In genomic region chr12:95762123-95762785, GRCh38 we compare ENCODE assay signal across 25 cellular contexts. TPM values are rescaled to one million over a fixed set of nuclear protein-coding genes. Genes with fewer than 3 reads are reported as not detected.
DNase-seq lines count a peak whose midpoint lies in the region; ATAC-seq and TF ChIP-seq lines count a peak whose summit lies in the region.
"Had no signal": no experiment of that assay in that cellular context is flagged by ENCODE, and none has a peak within 500 bp of the region (broad histone marks: within the 10 kb centered on the region; RNA-seq: fewer than 3 reads in every experiment).

No MANE protein-coding gene starts in this region.

- H3K4me1 ChIP-seq in heart left ventricle, result peaks cover 0 to 57% (median 30%) of the 10 kb centered on the region in 12 donors
- peaks cover 4% of the 10 kb centered on the region for H3K4me1 ChIP-seq in right cardiac atrium (ENCODE audit: control insufficient read depth, insufficient read depth, low read length)
- H3K4me1 ChIP-seq in left lung, result peaks cover 0 to 3% of the 10 kb centered on the region in 2 donors
- peaks cover 12% of the 10 kb centered on the region for H3K4me1 ChIP-seq in upper lobe of right lung

- H3K27ac ChIP-seq in heart left ventricle (peak overlapping the region in 8 of 12 donors; percentile 2 to 59 (median 22)), right cardiac atrium (ENCODE audit: low read length) (no peak overlapping the region), left lung (peak overlapping the region in 1 of 2 donors; percentile 10), upper lobe of right lung (no peak overlapping the region), RWPE1 (no peak overlapping the region)
- H3K27ac ChIP-seq: ovary had no signal

- POLR2A ChIA-PET in RWPE1 (lab: Yijun Ruan, JAX; ENCODE audit: low non-redundant PET), result no interaction called here

- ATAC-seq in heart left ventricle, result no peak
- ATAC-seq in right cardiac atrium, result no peak
- peak; percentile 85 for ATAC-seq in left lung
- ATAC-seq in upper lobe of right lung, result peak; percentile 76
- ATAC-seq in GM21526 (IDR thresholded peaks at IDR 0.05; ENCODE audit: low FRiP score, unreplicated experiment), result no peak
- ATAC-seq: effector memory CD8-positive, alpha-beta T cell; naive thymus-derived CD8-positive, alpha-beta T cell; stimulated activated naive CD8-positive, alpha-beta T cell treated with anti-CD3 and anti-CD28 coated beads, Interleukin-15, amount 100 ng/mL, for 72 hours had no signal

- intact Hi-C loops in heart left ventricle (cut with DNase I), result no loop called here
- intact Hi-C loops in right cardiac atrium (cut with DNase I), result no loop called here
- intact Hi-C loops in left lung (cut with DNase I), result no loop called here
- intact Hi-C loops in upper lobe of right lung (cut with DNase I), result no loop called here

- 69 to 78% (median 73%) methylated on average over 3 of the region's 3 CpGs for WGBS in heart left ventricle, 4 donors
- WGBS in right cardiac atrium, result 75% methylated on average over 3 of the region's 3 CpGs

- H3K4me3 ChIP-seq in heart left ventricle (no peak overlapping the region), right cardiac atrium (ENCODE audit: low read length) (no peak overlapping the region), left lung (no peak overlapping the region), upper lobe of right lung (no peak overlapping the region)
- H3K4me3 ChIP-seq: ovary had no signal

- CTCF ChIA-PET in RWPE1 (lab: Yijun Ruan, JAX), result interaction anchor here (0.6 kb wide), 1 partner anchor 159 kb away, joined by 3 read pairs; no protein-coding TSS in a partner anchor

- no peak for TF ChIP-seq POLR2A in heart left ventricle (IDR thresholded peaks at IDR 0.05)

- TF ChIP-seq CTCF in heart left ventricle (IDR thresholded peaks at IDR 0.05) (no peak), left lung (IDR thresholded peaks at IDR 0.05) (no peak), upper lobe of right lung (IDR thresholded peaks at IDR 0.05) (no peak), RWPE1 (conservative IDR thresholded peaks at IDR 0.05; ENCODE audit: low read depth) (no peak)

- H3K9me3 ChIP-seq in heart left ventricle (peaks cover 0 to 21% (median 2%) of the 10 kb centered on the region in 12 donors), right cardiac atrium (ENCODE audit: control insufficient read depth, low read length) (no peaks in the 10 kb centered on the region), left lung (no peaks in the 10 kb centered on the region), upper lobe of right lung (no peaks in the 10 kb centered on the region)
- H3K9me3 ChIP-seq: ovary had no signal

- no peaks in the 10 kb centered on the region for H3K27me3 ChIP-seq in heart left ventricle
- no peaks in the 10 kb centered on the region for H3K27me3 ChIP-seq in right cardiac atrium (ENCODE audit: control insufficient read depth, insufficient read depth)
- no peaks in the 10 kb centered on the region for H3K27me3 ChIP-seq in left lung
- no peaks in the 10 kb centered on the region for H3K27me3 ChIP-seq in upper lobe of right lung
- H3K27me3 ChIP-seq: ovary had no signal

- DNase-seq in heart left ventricle, result no peak
- DNase-seq in right cardiac atrium, result no peak
- DNase-seq in SW480 (ENCODE audit: low spot score), result peak; percentile 64
- no peak for DNase-seq in left lung
- DNase-seq in upper lobe of right lung, result no peak
- no peak for DNase-seq in RWPE1 (ENCODE audit: low spot score)
- DNase-seq in activated naive CD4-positive, alpha-beta T cell treated with Interleukin-2 at 50 U/mL for 16 hours, result no peak
- DNase-seq: ACHN; activated CD4-positive, alpha-beta T cell treated with anti-CD3 and anti-CD28 coated beads, Interleukin-2, amount 50 U/mL, for 4 hours; activated naive CD4-positive, alpha-beta T cell treated with anti-CD3 and anti-CD28 coated beads for 36 hours; anterior cingulate cortex; DMS 273 treated with DMSO at 0.1 percent for 48 hours; effector memory CD8-positive, alpha-beta T cell; GF-D8; head of caudate nucleus; mesenchymal stem cell; MV-4-11; naive thymus-derived CD8-positive, alpha-beta T cell; NCI-H2029; NCI-H446; ovary; stimulated activated CD4-positive, alpha-beta T cell treated with anti-CD3 and anti-CD28 coated beads, Interleukin-1b, Interleukin-23, amount 100 ng/mL, for 48 hours; stimulated activated naive CD8-positive, alpha-beta T cell treated with anti-CD3 and anti-CD28 coated beads, Interleukin-15, amount 100 ng/mL, for 72 hours had no signal

- peaks cover 0 to 9% (median 0%) of the 10 kb centered on the region in 9 donors for H3K36me3 ChIP-seq in heart left ventricle
- H3K36me3 ChIP-seq in left lung, result no peaks in the 10 kb centered on the region
- no peaks in the 10 kb centered on the region for H3K36me3 ChIP-seq in upper lobe of right lung
- H3K36me3 ChIP-seq: ovary had no signal

RNA-seq across cellular contexts. Expression of gene NTN4, which starts 28.3 kb away (rescaled TPM):
- total RNA-seq in heart left ventricle, result 100 to 1,000 TPM in 1 of 9 donors, 10 to 100 TPM in 8; 58.4 to 116 (median 71.5) TPM
- 10 to 100 TPM; 23.9 to 27.8 TPM for polyA plus RNA-seq in heart left ventricle
- 100 to 1,000 TPM in 2 of 4 donors, 10 to 100 TPM in 2; 85.6 to 111 (median 103) TPM for total RNA-seq in right cardiac atrium
- polyA plus RNA-seq in right cardiac atrium, result 62.9 TPM
- total RNA-seq in left lung, result 10 to 100 TPM; 61.9 to 81.5 TPM
- total RNA-seq in upper lobe of right lung, result 136 TPM
- total RNA-seq: activated naive CD4-positive, alpha-beta T cell treated with anti-CD3 and anti-CD28 coated beads for 36 hours; naive thymus-derived CD8-positive, alpha-beta T cell had no signal
- polyA plus RNA-seq: CD14-positive monocyte; naive thymus-derived CD8-positive, alpha-beta T cell had no signal

Comparison
In these comparisons a context has a peak if more than half of its experiments do, and no peak if none do; other contexts are left out.
1. H3K27ac ChIP-seq: peak in heart left ventricle (8 of 12); none in right cardiac atrium (single experiment), upper lobe of right lung (single experiment) and RWPE1 (single experiment).
2. ATAC-seq: peak in left lung (single experiment) and upper lobe of right lung (single experiment); none in heart left ventricle (0 of 4), right cardiac atrium (0 of 2) and GM21526 (single experiment).